Comparison of ENCODE assay signal across 7 cellular contexts in genomic region chr14:24399981-24400718, GRCh38. TPM values are rescaled to one million over a fixed set of nuclear protein-coding genes. Genes with fewer than 3 reads are reported as not detected.
DNase-seq lines count a peak whose midpoint lies in the region; ATAC-seq and TF ChIP-seq lines count a peak whose summit lies in the region.
"Had no signal": no experiment of that assay in that cellular context is flagged by ENCODE, and none has a peak within 500 bp of the region (broad histone marks: within the 10 kb centered on the region; RNA-seq: fewer than 3 reads in every experiment).

No MANE protein-coding gene starts in this region.

- no peak overlapping the region for H2BK120ac ChIP-seq in H9 (ENCODE audit: low read depth, low read length, poor library complexity, severe bottlenecking)

- H3K23ac ChIP-seq in H9 (ENCODE audit: insufficient read length, low read depth, low read length), result no peak overlapping the region

- ATAC-seq in HG03442 (IDR thresholded peaks at IDR 0.05; ENCODE audit: unreplicated experiment), result no peak

- H3K27ac ChIP-seq in H9 (ENCODE audit: insufficient read length, low read depth, low read length) (no peak overlapping the region), duodenal mucosa (ENCODE audit: low read depth, low read length) (no peak overlapping the region)

- H4K8ac ChIP-seq in H9 (replicated peaks; ENCODE audit: insufficient read length, low read depth, low read length), result no peak overlapping the region

- no peaks in the 10 kb centered on the region for H3K79me1 ChIP-seq in H9 (ENCODE audit: insufficient read depth, low read depth, low read length, poor library complexity, severe bottlenecking)

- H3K23me2 ChIP-seq in H9 (ENCODE audit: insufficient read length, low read depth, low read length, poor library complexity, severe bottlenecking), result peaks cover 5% of the 10 kb centered on the region

- no peak overlapping the region for H4K91ac ChIP-seq in H9 (ENCODE audit: insufficient read length, low read depth, low read length)

- H3K36me3 ChIP-seq in duodenal mucosa (ENCODE audit: control insufficient read depth in 1 of 2, insufficient read depth in 2 of 2, low read length in 2 of 2), result no peaks in the 10 kb centered on the region

- peak overlapping the region; percentile 78 to 79 for H3K4me3 ChIP-seq in duodenal mucosa (ENCODE audit: low read depth in 1 of 2, low read length in 2 of 2)

- no peak overlapping the region for H2BK15ac ChIP-seq in H9 (ENCODE audit: low read depth, low read length)

- peaks cover 61 to 66% of the 10 kb centered on the region in 2 experiments for H3K4me1 Mint-ChIP-seq in H9
- H3K4me1 Mint-ChIP-seq in osteocyte (ENCODE audit: unreplicated experiment), result peaks cover 65% of the 10 kb centered on the region

- no peak overlapping the region for H3K18ac ChIP-seq in H9 (ENCODE audit: insufficient read length, low read depth, low read length)

- H3K36me3 Mint-ChIP-seq in H9 (ENCODE audit: insufficient read depth in 1 of 3, low read depth in 3 of 3), result 0 out of 7 replicates have a peak, but pooled peaks cover 0 to 5% (median 0%) of the 10 kb centered on the region in 3 experiments
- peaks cover 10% of the 10 kb centered on the region for H3K36me3 Mint-ChIP-seq in osteocyte (ENCODE audit: unreplicated experiment)

- H3K4me2 ChIP-seq in H9 (ENCODE audit: insufficient read depth, insufficient read length, low read length), result peak overlapping the region; percentile 65

- H2AK5ac ChIP-seq in H9 (ENCODE audit: insufficient read length, low read length), result no peak overlapping the region

- peaks cover 17% of the 10 kb centered on the region for H3K27me3 Mint-ChIP-seq in H9 (ENCODE audit: low read depth)
- no peaks in the 10 kb centered on the region for H3K27me3 Mint-ChIP-seq in osteocyte (ENCODE audit: unreplicated experiment)

- no CpG with 5 or more reads among the region's 4 CpGs for WGBS in H9 (ENCODE audit: extremely low coverage, insufficient read length, low lambda C conversion rate)

- H3K27me3 ChIP-seq in H9 (ENCODE audit: insufficient read depth, low read length), result no peaks in the 10 kb centered on the region
- H3K27me3 ChIP-seq in duodenal mucosa (ENCODE audit: control insufficient read depth in 1 of 2, insufficient read depth in 2 of 2, low read length in 2 of 2), result no peaks in the 10 kb centered on the region

- no peak overlapping the region for H3K14ac ChIP-seq in H9 (ENCODE audit: insufficient read depth, low read length)

- H2BK20ac ChIP-seq in H9 (ENCODE audit: low read depth, low read length, poor library complexity, severe bottlenecking), result no peak overlapping the region

- peak overlapping the region; percentile 79 to 89 for H3K4me3 Mint-ChIP-seq in H9
- peak overlapping the region; percentile 89 for H3K4me3 Mint-ChIP-seq in osteocyte (ENCODE audit: unreplicated experiment)

- no peaks in the 10 kb centered on the region; the same call in 1 of the 2 replicates for H3K4me1 ChIP-seq in H9 (ENCODE audit: insufficient read depth, low read length)
- H3K4me1 ChIP-seq in duodenal mucosa (ENCODE audit: control insufficient read depth in 1 of 2, insufficient read depth in 2 of 2, low read length in 2 of 2), result peaks cover 24 to 29% of the 10 kb centered on the region in 2 donors

- H3K9ac ChIP-seq in H9 (ENCODE audit: extremely low read depth, insufficient read length, low read length) (no peak overlapping the region), duodenal mucosa (ENCODE audit: low read depth in 1 of 2, low read length in 2 of 2) (peak overlapping the region in 1 of 2 donors; percentile 60)

- H3K79me2 ChIP-seq in H9 (ENCODE audit: insufficient read depth, low read length), result no peaks in the 10 kb centered on the region

- H3K4ac ChIP-seq in H9 (ENCODE audit: low read depth, low read length), result no peak overlapping the region

- H2BK5ac ChIP-seq in H9 (ENCODE audit: insufficient read length, low read length), result no peak overlapping the region

- H4K5ac ChIP-seq in H9 (ENCODE audit: insufficient read length, low read depth, low read length), result no peak overlapping the region

- H4K20me1 ChIP-seq in H9 (ENCODE audit: control insufficient read depth, insufficient read depth, insufficient read length), result no peaks in the 10 kb centered on the region

- H2AFZ ChIP-seq in H9 (ENCODE audit: low read length), result no peak overlapping the region

- no peak overlapping the region for H3T11ph ChIP-seq in H9 (ENCODE audit: low read length)

- TF ChIP-seq CTCF in H9 (conservative IDR thresholded peaks at IDR 0.05) (no peak), osteocyte (IDR thresholded peaks at IDR 0.05) (no peak)

- H3K9me3 Mint-ChIP-seq in H9 (no peaks in the 10 kb centered on the region), osteocyte (ENCODE audit: unreplicated experiment) (no peaks in the 10 kb centered on the region)

- no peak overlapping the region for H2BK12ac ChIP-seq in H9 (ENCODE audit: insufficient read length, low read depth, low read length)

- no peak overlapping the region for H3K27ac Mint-ChIP-seq in H9
- peak overlapping the region; percentile 86 for H3K27ac Mint-ChIP-seq in osteocyte (ENCODE audit: unreplicated experiment)

- DNase-seq in H9 (no peak), osteocyte (ENCODE audit: extremely low spot score, unreplicated experiment) (no peak), GOT3 (lab: John Stamatoyannopoulos, UW) (no peak), cerebellar nuclear complex (lab: John Stamatoyannopoulos, UW) (no peak)
- DNase-seq: NCI-H1092 had no signal

- H3K9me3 ChIP-seq in H9 (ENCODE audit: control insufficient read depth, low read depth, low read length) (no peaks in the 10 kb centered on the region), duodenal mucosa (ENCODE audit: control insufficient read depth in 1 of 2, low read length in 2 of 2) (no peaks in the 10 kb centered on the region)

- H3K56ac ChIP-seq in H9 (ENCODE audit: insufficient read length, low read depth, low read length), result no peak overlapping the region

RNA-seq across cellular contexts. Expression of gene NYNRIN, which starts 1.3 kb away (rescaled TPM):
- 18.1 and 18.7 TPM in 2 replicates for total RNA-seq in H9 (2021)
- total RNA-seq in osteocyte, result 39.6 and 40.2 TPM in 2 replicates

RNA-seq across cellular contexts. Expression of gene CBLN3, which starts 29.3 kb away (rescaled TPM):
- total RNA-seq in H9 (2021) (0.39 and 0.44 TPM in 2 replicates), osteocyte (5.5 and 6.1 TPM in 2 replicates)

RNA-seq across cellular contexts. Expression of gene KHNYN, which starts 29.6 kb away (rescaled TPM):
- total RNA-seq in H9 (2021), result 30.0 and 31.3 TPM in 2 replicates
- 59.9 and 60.9 TPM in 2 replicates for total RNA-seq in osteocyte

RNA-seq across cellular contexts. Expression of gene NFATC4, which starts 32.2 kb away (rescaled TPM):
- total RNA-seq in H9 (2021) (43.0 and 46.4 TPM in 2 replicates), osteocyte (197 and 223 TPM in 2 replicates)

RNA-seq across cellular contexts. Expression of gene SDR39U1, which starts 42.4 kb away (rescaled TPM):
- total RNA-seq in H9 (2021) (56.2 and 65.0 TPM in 2 replicates), osteocyte (53.9 and 54.6 TPM in 2 replicates)
